ENCODE assay signal across 1 cellular context in the genomic region with DNA sequence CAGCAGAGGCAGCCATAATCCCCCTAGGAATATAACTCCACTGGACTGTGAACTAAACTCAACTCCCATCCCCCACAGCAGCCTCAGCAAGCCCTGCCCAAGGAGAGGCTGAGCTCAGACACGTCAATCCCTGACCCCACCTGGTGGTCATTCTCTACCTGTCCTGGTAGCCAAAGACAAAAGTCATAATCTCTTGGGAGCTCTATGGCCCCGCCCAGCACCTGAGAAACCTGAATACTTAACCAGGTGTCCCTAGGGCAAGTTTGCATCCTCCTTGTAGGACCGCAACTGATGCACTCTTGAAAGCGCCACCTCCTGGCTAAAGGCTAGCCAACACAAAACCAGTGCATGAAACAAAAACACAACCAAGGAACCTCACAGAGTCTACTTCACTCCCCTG.
TF ChIP-seq lines count a peak whose summit lies in the region.

No MANE protein-coding gene starts in this region.

TF ChIP-seq in HCT116, 20 proteins besides CTCF, POLR2A, EP300 and RAD21 (continued from another document):
- TF ChIP-seq, protein P1, sequence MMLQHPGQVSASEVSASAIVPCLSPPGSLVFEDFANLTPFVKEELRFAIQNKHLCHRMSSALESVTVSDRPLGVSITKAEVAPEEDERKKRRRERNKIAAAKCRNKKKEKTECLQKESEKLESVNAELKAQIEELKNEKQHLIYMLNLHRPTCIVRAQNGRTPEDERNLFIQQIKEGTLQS (IDR thresholded peaks at IDR 0.05): no peak
- no peak for TF ChIP-seq EZH2 (IDR thresholded peaks at IDR 0.05)
- TF ChIP-seq ELF1 (IDR thresholded peaks at IDR 0.05; ENCODE audit: borderline replicate concordance, low read depth): no peak
- TF ChIP-seq FOSL1 (IDR thresholded peaks at IDR 0.05; ENCODE audit: low read depth): no peak
- TF ChIP-seq JUND (IDR thresholded peaks at IDR 0.05): no peak
- TF ChIP-seq, protein P2, sequence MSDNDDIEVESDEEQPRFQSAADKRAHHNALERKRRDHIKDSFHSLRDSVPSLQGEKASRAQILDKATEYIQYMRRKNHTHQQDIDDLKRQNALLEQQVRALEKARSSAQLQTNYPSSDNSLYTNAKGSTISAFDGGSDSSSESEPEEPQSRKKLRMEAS (IDR thresholded peaks at IDR 0.05): no peak
TF ChIP-seq in HCT116: peak in this region for 0.
